20 cellular contexts compared by ENCODE assay signal in the genomic region with DNA sequence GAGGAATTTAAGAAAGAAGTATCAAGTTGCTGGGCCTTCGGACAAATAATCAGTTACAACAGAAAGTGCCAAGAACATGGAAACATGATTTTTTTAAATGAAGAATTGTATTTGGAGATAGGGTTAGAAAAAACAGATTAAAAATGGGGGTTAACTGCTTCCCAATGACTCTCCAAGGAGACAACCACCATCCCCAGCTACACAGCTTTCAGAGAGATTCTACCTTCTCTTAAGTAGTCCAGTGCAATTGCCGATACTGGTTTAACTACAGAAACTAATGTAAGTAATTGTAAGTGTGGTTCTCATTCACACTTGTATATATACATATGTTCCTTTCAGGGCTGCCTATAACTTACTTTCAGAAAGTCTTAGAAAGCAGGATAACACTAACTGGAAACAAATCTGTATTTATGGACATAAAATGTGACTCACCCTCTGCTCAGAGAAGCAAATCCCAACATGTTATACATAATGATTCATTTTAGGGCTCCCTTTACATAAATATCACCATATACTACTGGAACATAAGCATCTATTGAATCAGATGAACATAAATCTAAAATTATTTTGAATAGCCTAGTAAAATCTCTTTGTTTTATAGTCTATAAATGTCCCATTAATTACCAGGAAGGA.
DNase-seq lines count a peak whose midpoint lies in the region; TF ChIP-seq lines count a peak whose summit lies in the region.
"Had no signal": no experiment of that assay in that cellular context is flagged by ENCODE, and none has a peak within 500 bp of the region (broad histone marks: within the 10 kb centered on the region; RNA-seq: fewer than 3 reads in every experiment).

No MANE protein-coding gene starts in this region.

- in situ Hi-C loops in ACHN (cut with HindIII; ENCODE audit: low pct_ligation_motif_present, low pct_unique_long_range_greater_than_20kb, low sequenced_read_pairs) = no loop called here

- no peak overlapping the region for H3K4me3 ChIP-seq in foreskin fibroblast (ENCODE audit: low read depth in 1 of 2, low read length in 2 of 2)
- H3K4me3 ChIP-seq: testis had no signal

- TF ChIP-seq CTCF in foreskin fibroblast (IDR thresholded peaks at IDR 0.05; ENCODE audit: low read depth, low read length) = no peak

- DNase-seq in HT1080 (ENCODE audit: low read depth) (peak; percentile 44), brain pericyte (ENCODE audit: low read depth, low spot score) (peak; percentile 5), foreskin fibroblast (peak; percentile 36 to 69), superior temporal gyrus (ENCODE audit: extremely low spot score) (peak; percentile 42), OCI-M1 (lab: John Stamatoyannopoulos, UW) (no peak), middle frontal gyrus (ENCODE audit: extremely low spot score, low spot score) (no peak), ACHN (no peak)
- DNase-seq: activated CD4-positive, alpha-beta T cell treated with anti-CD3 and anti-CD28 coated beads, Interleukin-2, amount 50 U/mL, for 4 hours; activated naive CD4-positive, alpha-beta T cell treated with Interleukin-2 at 50 U/mL for 16 hours; activated T-cell treated with anti-CD3 and anti-CD28 coated beads for 4 hours; C1 segment of cervical spinal cord; erythroblast; hypothalamus; kidney glomerular epithelial cell; midbrain; NCI-H187; NCI-H226; Right ventricle myocardium superior; testis; WERI-Rb-1 had no signal

Comparison
In these comparisons a context has a peak if more than half of its experiments do, and no peak if none do; other contexts are left out.
1. DNase-seq: peak in HT1080 (single experiment), brain pericyte (single experiment), foreskin fibroblast (2 of 2) and superior temporal gyrus (single experiment); none in OCI-M1 (single experiment), middle frontal gyrus (single experiment) and ACHN (single experiment).